In the genomic region with DNA sequence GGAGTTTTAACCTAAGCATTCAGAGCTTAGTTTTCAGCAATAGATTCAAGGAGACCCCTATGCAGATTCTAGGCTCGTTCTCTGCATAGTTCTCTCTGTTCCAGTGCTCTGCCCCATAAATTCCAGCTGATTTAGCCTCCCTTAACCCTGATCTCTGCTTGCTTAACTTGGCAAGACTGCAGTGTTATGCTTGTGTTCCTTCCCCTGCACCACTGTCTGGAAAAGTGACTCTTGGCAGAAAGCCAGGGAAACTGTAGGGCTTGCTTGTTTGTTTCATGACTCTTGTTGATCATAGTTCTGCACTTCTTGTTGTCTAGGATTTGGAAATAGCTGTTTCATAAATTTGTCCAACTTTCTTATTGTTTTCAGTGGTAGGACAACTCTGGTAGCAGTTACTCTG, we compare ENCODE assay signal across 1 cellular context.
TF ChIP-seq lines count a peak whose summit lies in the region.

No MANE protein-coding gene starts in this region.

TF ChIP-seq in IMR-90, 13 proteins besides CTCF, POLR2A, EP300 and RAD21 (continued from another document):
- no peak for TF ChIP-seq BHLHE40 (IDR thresholded peaks at IDR 0.05; ENCODE audit: low read depth, low read length)
